Comparison of ENCODE assay signal across 9 cellular contexts in genomic region chr14:37326434-37326833, GRCh38.
"Had no signal": no experiment of that assay in that cellular context is flagged by ENCODE, and none has a peak within 500 bp of the region (broad histone marks: within the 10 kb centered on the region; RNA-seq: fewer than 3 reads in every experiment).

No MANE protein-coding gene starts in this region.

- H3K4me2 ChIP-seq: GM23338 had no signal

- DNase-seq: H9, HCEC 1CT, IMR-90, KG1 had no signal

- H2AFZ ChIP-seq: GM23338 had no signal

- FAIRE-seq: H1, H54, K562 had no signal

- ATAC-seq: GM23338, K562 had no signal

- H3K4me3 ChIP-seq: GM23338, K562 had no signal

- H3K27ac ChIP-seq: HL-60 had no signal
